ENCODE assay signal across 25 cellular contexts in genomic region chr4:7530932-7531639, GRCh38.
"Had no signal": no experiment of that assay in that cellular context is flagged by ENCODE, and none has a peak within 500 bp of the region (broad histone marks: within the 10 kb centered on the region; RNA-seq: fewer than 3 reads in every experiment).

No MANE protein-coding gene starts in this region.

- H3K9me3 Mint-ChIP-seq: activated CD4-positive, alpha-beta memory T cell treated with anti-CD3 and anti-CD28 coated beads for 36 hours; activated CD4-positive, alpha-beta T cell treated with anti-CD3 and anti-CD28 coated beads, Interleukin-2, amount 10 ng/mL, durations not matched to agents 7 days and 5 days; activated naive CD8-positive, alpha-beta T cell treated with anti-CD3 and anti-CD28 coated beads, Interleukin-2, amount 10 ng/mL, durations not matched to agents 7 days and 5 days; activated T-cell treated with anti-CD3 and anti-CD28 coated beads, Interleukin-2, amount 50 U/mL, for 72 hours; activated T-helper 2 cell treated with anti-CD3 and anti-CD28 coated beads, Interferon-gamma antibody, Interleukin-2, Interleukin-4, amounts not matched to agents 10 μg/mL and 5 μg/mL and 100 μg/mL, durations not matched to agents 14 hours and 24 hours and 36 hours had no signal

- H3K27ac Mint-ChIP-seq: activated CD4-positive, alpha-beta memory T cell treated with anti-CD3 and anti-CD28 coated beads for 36 hours; activated CD4-positive, alpha-beta T cell treated with anti-CD3 and anti-CD28 coated beads, Interleukin-2, amount 10 ng/mL, durations not matched to agents 7 days and 5 days; activated naive CD8-positive, alpha-beta T cell treated with anti-CD3 and anti-CD28 coated beads, Interleukin-2, amount 10 ng/mL, durations not matched to agents 7 days and 5 days; activated T-cell treated with anti-CD3 and anti-CD28 coated beads, Interleukin-2, amount 50 U/mL, for 72 hours; activated T-helper 2 cell treated with anti-CD3 and anti-CD28 coated beads, Interferon-gamma antibody, Interleukin-2, Interleukin-4, amounts not matched to agents 10 μg/mL and 5 μg/mL and 100 μg/mL, durations not matched to agents 14 hours and 24 hours and 36 hours had no signal

- DNase-seq: activated CD4-positive, alpha-beta memory T cell treated with anti-CD3 and anti-CD28 coated beads for 36 hours; activated CD4-positive, alpha-beta T cell treated with anti-CD3 and anti-CD28 coated beads, Interleukin-2, amount 10 ng/mL, durations not matched to agents 7 days and 5 days; activated CD4-positive, CD25-positive, alpha-beta regulatory T cell; activated naive CD4-positive, alpha-beta T cell treated with anti-CD3 and anti-CD28 coated beads, Interleukin-2, amount 50 U/mL, for 16 hours; activated naive CD8-positive, alpha-beta T cell treated with anti-CD3 and anti-CD28 coated beads, Interleukin-2, amount 10 ng/mL, durations not matched to agents 7 days and 5 days; activated T-cell treated with anti-CD3 and anti-CD28 coated beads for 4 hours; activated T-cell treated with anti-CD3 and anti-CD28 coated beads, Interleukin-2, amount 50 U/mL, for 72 hours; Kasumi-1; KBM-7; NCI-H1048; NCI-H1930; NCI-H2171; NCI-H2227 treated with DMSO at 0.1 percent for 48 hours; NCI-H526 treated with DMSO at 0.1 percent for 48 hours; NCI-H82; OCI-M1; RPMI8226; T-helper 1 cell had no signal

- ATAC-seq: activated T-cell treated with anti-CD3 and anti-CD28 coated beads, Interleukin-2, amount 50 U/mL, for 72 hours; Panc1; Right ventricle myocardium inferior had no signal

- H3K4me3 Mint-ChIP-seq: activated CD4-positive, alpha-beta memory T cell treated with anti-CD3 and anti-CD28 coated beads for 36 hours; activated CD4-positive, alpha-beta T cell treated with anti-CD3 and anti-CD28 coated beads, Interleukin-2, amount 10 ng/mL, durations not matched to agents 7 days and 5 days; activated naive CD8-positive, alpha-beta T cell treated with anti-CD3 and anti-CD28 coated beads, Interleukin-2, amount 10 ng/mL, durations not matched to agents 7 days and 5 days; activated T-cell treated with anti-CD3 and anti-CD28 coated beads, Interleukin-2, amount 50 U/mL, for 72 hours; brain had no signal

- H3K36me3 ChIP-seq: ascending aorta had no signal

- H3K27ac ChIP-seq: ascending aorta, SK-N-MC, VCaP had no signal

- H3K4me3 ChIP-seq: ascending aorta, SK-N-MC had no signal

- H3K27me3 ChIP-seq: ascending aorta had no signal

- H3K4me1 ChIP-seq: ascending aorta had no signal

- H3K36me3 Mint-ChIP-seq: activated CD4-positive, alpha-beta memory T cell treated with anti-CD3 and anti-CD28 coated beads for 36 hours; activated naive CD8-positive, alpha-beta T cell treated with anti-CD3 and anti-CD28 coated beads, Interleukin-2, amount 10 ng/mL, durations not matched to agents 7 days and 5 days; brain had no signal

- H3K4me1 Mint-ChIP-seq: activated naive CD8-positive, alpha-beta T cell treated with anti-CD3 and anti-CD28 coated beads, Interleukin-2, amount 10 ng/mL, durations not matched to agents 7 days and 5 days had no signal
